In genomic region chr11:83072689-83073242, GRCh38 we compare ENCODE assay signal across 8 cellular contexts. TPM values are rescaled to one million over a fixed set of nuclear protein-coding genes. Genes with fewer than 3 reads are reported as not detected.
DNase-seq lines count a peak whose midpoint lies in the region; ATAC-seq and TF ChIP-seq lines count a peak whose summit lies in the region.

No MANE protein-coding gene starts in this region.

- TF ChIP-seq CTCF in RWPE1 (conservative IDR thresholded peaks at IDR 0.05; ENCODE audit: low read depth) (no peak), spleen (IDR thresholded peaks at IDR 0.05 in 8 of 11, conservative IDR thresholded peaks at IDR 0.05 in 3 of 11) (no peak), type B pancreatic cell (conservative IDR thresholded peaks at IDR 0.05) (no peak)

- POLR2A ChIA-PET in RWPE1 (lab: Yijun Ruan, JAX; ENCODE audit: low non-redundant PET) = interaction anchor here (0.6 to 1.0 kb wide), 2 partner anchors 10 to 84 kb away, joined by 3 read pairs; partner anchors contain the start of gene PCF11

- H3K4me3 ChIP-seq in right cardiac atrium (ENCODE audit: low read length) = peak overlapping the region; percentile 72
- H3K4me3 ChIP-seq in spleen = peak overlapping the region; percentile 57 to 75 (median 70)

- peak overlapping the region; percentile 97 for H3K27ac ChIP-seq in RWPE1
- peak overlapping the region; percentile 96 for H3K27ac ChIP-seq in right cardiac atrium (ENCODE audit: low read length)
- H3K27ac ChIP-seq in spleen = peak overlapping the region; percentile 85 to 93 (median 92)

- H3K4me3 Mint-ChIP-seq in type B pancreatic cell = no peak overlapping the region

- 22% methylated on average over 18 of the region's 18 CpGs for WGBS in right cardiac atrium
- 31 to 40% (median 35%) methylated on average over 18 of the region's 18 CpGs for WGBS in spleen, 5 donors

- ATAC-seq in right cardiac atrium (no peak), HG03196 (IDR thresholded peaks at IDR 0.05; ENCODE audit: unreplicated experiment) (no peak)

- peaks cover 0 to 37% (median 2%) of the 10 kb centered on the region in 6 donors for H3K36me3 ChIP-seq in spleen

- no peak for TF ChIP-seq POLR2A in spleen (IDR thresholded peaks at IDR 0.05)

- H3K9me3 Mint-ChIP-seq in type B pancreatic cell = no peaks in the 10 kb centered on the region

- H3K9me3 ChIP-seq in right cardiac atrium (ENCODE audit: control insufficient read depth, low read length) (no peaks in the 10 kb centered on the region), spleen (no peaks in the 10 kb centered on the region)

- H3K36me3 Mint-ChIP-seq in type B pancreatic cell = peaks cover 13% of the 10 kb centered on the region

- H3K4me1 ChIP-seq in right cardiac atrium (ENCODE audit: control insufficient read depth, insufficient read depth, low read length) (peaks cover 5% of the 10 kb centered on the region), spleen (peaks cover 24 to 83% (median 47%) of the 10 kb centered on the region in 6 donors)

- peaks cover 14% of the 10 kb centered on the region for H3K4me1 Mint-ChIP-seq in type B pancreatic cell (ENCODE audit: unreplicated experiment)

- no peaks in the 10 kb centered on the region for H3K27me3 Mint-ChIP-seq in type B pancreatic cell

- no peaks in the 10 kb centered on the region for H3K27me3 ChIP-seq in right cardiac atrium (ENCODE audit: control insufficient read depth, insufficient read depth)
- peaks cover 0 to 12% (median 0%) of the 10 kb centered on the region in 7 donors for H3K27me3 ChIP-seq in spleen (replicated peaks in 1 of 7)

- intact Hi-C loops in right cardiac atrium (cut with DNase I) = loop anchor here in 3 of 4 donors (5.0 to 10.0 kb wide), 4 partner anchors 70 to 148 kb away; partner anchors contain the start of gene PCF11 (in 2 of the 3)
- intact Hi-C loops in spleen (cut with DNase I; ENCODE audit: low total_unique reads) = loop anchor here (5.0 to 10.0 kb wide), 2 partner anchors 85 to 168 kb away; partner anchors contain the start of genes DDIAS, PCF11 and PRCP

- H3K27ac Mint-ChIP-seq in type B pancreatic cell = no peak overlapping the region

- DNase-seq in DMS53 (lab: John Stamatoyannopoulos, UW) = peak; percentile 61
- DNase-seq in DMS53 treated with DMSO at 0.1 percent for 48 hours (lab: John Stamatoyannopoulos, UW; ENCODE audit: unreplicated experiment) = no peak
- DNase-seq in RWPE1 (ENCODE audit: low spot score) = no peak
- peak in 1 of 3 donors; percentile 52 for DNase-seq in right cardiac atrium
- no peak for DNase-seq in spleen
- no peak for DNase-seq in type B pancreatic cell (ENCODE audit: extremely low spot score, unreplicated experiment)
- no peak for DNase-seq in NCI-H2081 (lab: John Stamatoyannopoulos, UW)

- CTCF ChIA-PET in RWPE1 (lab: Yijun Ruan, JAX) = no interaction called here

RNA-seq across cellular contexts. Expression of gene RAB30, which starts 1.1 kb away (rescaled TPM):
- total RNA-seq in right cardiac atrium (10 to 100 TPM; 22.3 to 30.6 (median 26.8) TPM), spleen (10 to 100 TPM; 15.5 to 42.8 (median 36.2) TPM), type B pancreatic cell (ENCODE audit: low replicate concordance) (10.0 and 13.8 TPM in 2 replicates)
- polyA plus RNA-seq in right cardiac atrium (4.6 TPM), spleen (1 to 10 TPM; 3.8 to 7.4 (median 4.4) TPM)
